ENCODE assay signal across 1 cellular context in genomic region chr19:48756686-48757085, GRCh38.
TF ChIP-seq lines count a peak whose summit lies in the region.

No MANE protein-coding gene starts in this region.

TF ChIP-seq in GM23338, 12 proteins besides CTCF, POLR2A, EP300 and RAD21:
- TF ChIP-seq ETS1 (IDR thresholded peaks at IDR 0.05) (no peak), ZNF331 (CRISPR knock-in tag; IDR thresholded peaks at IDR 0.05; ENCODE audit: low read depth) (no peak), EZH2phosphoT487 (IDR thresholded peaks at IDR 0.05; ENCODE audit: unreplicated experiment) (no peak), REST (IDR thresholded peaks at IDR 0.05; ENCODE audit: unreplicated experiment) (no peak), ZNF462 (CRISPR knock-in tag; IDR thresholded peaks at IDR 0.05) (no peak)
TF ChIP-seq in GM23338: peak in this region for 0.
